Comparison of ENCODE assay signal across 1 cellular context in genomic region chrX:66000628-66001275, GRCh38.
TF ChIP-seq lines count a peak whose summit lies in the region.

No MANE protein-coding gene starts in this region.

TF ChIP-seq in GM12878, 131 proteins besides CTCF, POLR2A, EP300 and RAD21:
- no peak for TF ChIP-seq CEBPB (IDR thresholded peaks at IDR 0.05; ENCODE audit: borderline replicate concordance in 1 of 2, low read depth in 2 of 2, low read length in 2 of 2)
- no peak for TF ChIP-seq PAX8 (IDR thresholded peaks at IDR 0.05)
- TF ChIP-seq FOXM1 (IDR thresholded peaks at IDR 0.05; ENCODE audit: low read depth, low read length): no peak
- no peak for TF ChIP-seq HDAC2 (IDR thresholded peaks at IDR 0.05)
- no peak for TF ChIP-seq BACH1 (IDR thresholded peaks at IDR 0.05; ENCODE audit: borderline replicate concordance)
- no peak for TF ChIP-seq SMAD1 (IDR thresholded peaks at IDR 0.05; ENCODE audit: low read depth, partially characterized antibody)
- TF ChIP-seq SUPT20H (IDR thresholded peaks at IDR 0.05; ENCODE audit: borderline replicate concordance, control insufficient read depth, low read depth, low read length): no peak
- TF ChIP-seq, protein P1, sequence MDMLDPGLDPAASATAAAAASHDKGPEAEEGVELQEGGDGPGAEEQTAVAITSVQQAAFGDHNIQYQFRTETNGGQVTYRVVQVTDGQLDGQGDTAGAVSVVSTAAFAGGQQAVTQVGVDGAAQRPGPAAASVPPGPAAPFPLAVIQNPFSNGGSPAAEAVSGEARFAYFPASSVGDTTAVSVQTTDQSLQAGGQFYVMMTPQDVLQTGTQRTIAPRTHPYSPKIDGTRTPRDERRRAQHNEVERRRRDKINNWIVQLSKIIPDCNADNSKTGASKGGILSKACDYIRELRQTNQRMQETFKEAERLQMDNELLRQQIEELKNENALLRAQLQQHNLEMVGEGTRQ (IDR thresholded peaks at IDR 0.05; ENCODE audit: borderline replicate concordance, low read depth, low read length): no peak
- TF ChIP-seq HSF1 (IDR thresholded peaks at IDR 0.05; ENCODE audit: low read depth, low read length): no peak
- TF ChIP-seq BCLAF1 (IDR thresholded peaks at IDR 0.05): no peak
- no peak for TF ChIP-seq REST (IDR thresholded peaks at IDR 0.05; ENCODE audit: low read depth, low read length)
- no peak for TF ChIP-seq TCF12 (IDR thresholded peaks at IDR 0.05; ENCODE audit: low read depth, low read length)
- no peak for TF ChIP-seq RB1 (IDR thresholded peaks at IDR 0.05; ENCODE audit: borderline replicate concordance)
- no peak for TF ChIP-seq MYC (IDR thresholded peaks at IDR 0.05; ENCODE audit: insufficient read depth, insufficient read length, insufficient replicate concordance, low read length, severe bottlenecking)
- TF ChIP-seq BMI1 (IDR thresholded peaks at IDR 0.05; ENCODE audit: borderline replicate concordance): no peak
